20 cellular contexts compared by ENCODE assay signal in genomic region chr19:30277941-30278881, GRCh38.
"Had no signal": no experiment of that assay in that cellular context is flagged by ENCODE, and none has a peak within 500 bp of the region (broad histone marks: within the 10 kb centered on the region; RNA-seq: fewer than 3 reads in every experiment).

No MANE protein-coding gene starts in this region.

- H3K9ac ChIP-seq: SK-N-SH had no signal

- DNase-seq: IMR-90, Karpas-422, KG1, MG63, NCI-H1092, NCI-H1417 treated with DMSO at 0.1 percent for 48 hours, NCI-H146, NCI-H1694 treated with DMSO at 0.1 percent for 48 hours, NCI-H1930, NCI-H2081, NCI-H2107, NCI-H2227 treated with DMSO at 0.1 percent for 48 hours, NCI-H510A, NCI-H524 treated with DMSO at 0.1 percent for 48 hours, NCI-H774, RPMI8226, SHP77, SK-N-SH, SW 1271 had no signal

- H3K4me3 ChIP-seq: MG63 had no signal

- FAIRE-seq: RCC 7860 had no signal

- H3K36me3 ChIP-seq: MG63 had no signal

- H3K4me2 ChIP-seq: SK-N-SH had no signal
